Comparison of ENCODE assay signal across 1 cellular context in the genomic region with DNA sequence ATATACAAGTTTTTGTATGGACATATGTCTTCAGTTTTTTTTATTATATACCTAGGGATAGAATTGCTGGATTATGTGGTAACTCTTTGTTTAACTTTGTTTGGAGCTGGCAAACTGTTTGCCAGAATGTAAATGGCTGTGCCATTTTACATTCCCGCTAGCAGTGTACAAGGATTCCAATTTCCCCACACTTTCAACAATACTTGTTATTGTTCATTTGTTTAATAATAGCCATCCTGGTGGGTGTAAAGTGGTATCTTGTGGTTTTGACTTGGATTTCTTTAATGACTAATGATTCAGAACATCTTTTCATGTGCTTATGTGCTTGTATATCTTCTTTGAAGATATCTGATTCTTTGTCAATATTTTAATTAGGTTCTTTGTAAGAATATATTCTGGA.
TF ChIP-seq lines count a peak whose summit lies in the region.

No MANE protein-coding gene starts in this region.

TF ChIP-seq in GM12878, 131 proteins besides CTCF, POLR2A, EP300 and RAD21 (continued from another document):
- no peak for TF ChIP-seq PKNOX1 (IDR thresholded peaks at IDR 0.05)
- no peak for TF ChIP-seq TAF1 (IDR thresholded peaks at IDR 0.05; ENCODE audit: borderline replicate concordance, low read depth, low read length)
- no peak for TF ChIP-seq EGR1 (IDR thresholded peaks at IDR 0.05; ENCODE audit: borderline replicate concordance in 1 of 2, low read depth in 2 of 2, low read length in 2 of 2)
- no peak for TF ChIP-seq KAT2A (conservative IDR thresholded peaks at IDR 0.05; ENCODE audit: control insufficient read depth, low read depth, low read length)
- TF ChIP-seq SUZ12 (IDR thresholded peaks at IDR 0.05; ENCODE audit: unreplicated experiment), result no peak
- TF ChIP-seq LARP7 (IDR thresholded peaks at IDR 0.05), result no peak
- TF ChIP-seq, protein P1, sequence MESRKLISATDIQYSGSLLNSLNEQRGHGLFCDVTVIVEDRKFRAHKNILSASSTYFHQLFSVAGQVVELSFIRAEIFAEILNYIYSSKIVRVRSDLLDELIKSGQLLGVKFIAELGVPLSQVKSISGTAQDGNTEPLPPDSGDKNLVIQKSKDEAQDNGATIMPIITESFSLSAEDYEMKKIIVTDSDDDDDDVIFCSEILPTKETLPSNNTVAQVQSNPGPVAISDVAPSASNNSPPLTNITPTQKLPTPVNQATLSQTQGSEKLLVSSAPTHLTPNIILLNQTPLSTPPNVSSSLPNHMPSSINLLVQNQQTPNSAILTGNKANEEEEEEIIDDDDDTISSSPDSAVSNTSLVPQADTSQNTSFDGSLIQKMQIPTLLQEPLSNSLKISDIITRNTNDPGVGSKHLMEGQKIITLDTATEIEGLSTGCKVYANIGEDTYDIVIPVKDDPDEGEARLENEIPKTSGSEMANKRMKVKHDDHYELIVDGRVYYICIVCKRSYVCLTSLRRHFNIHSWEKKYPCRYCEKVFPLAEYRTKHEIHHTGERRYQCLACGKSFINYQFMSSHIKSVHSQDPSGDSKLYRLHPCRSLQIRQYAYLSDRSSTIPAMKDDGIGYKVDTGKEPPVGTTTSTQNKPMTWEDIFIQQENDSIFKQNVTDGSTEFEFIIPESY (IDR thresholded peaks at IDR 0.05), result peak; percentile 42; the same call in 1 of the 2 replicates
